8 cellular contexts compared by ENCODE assay signal in the genomic region with DNA sequence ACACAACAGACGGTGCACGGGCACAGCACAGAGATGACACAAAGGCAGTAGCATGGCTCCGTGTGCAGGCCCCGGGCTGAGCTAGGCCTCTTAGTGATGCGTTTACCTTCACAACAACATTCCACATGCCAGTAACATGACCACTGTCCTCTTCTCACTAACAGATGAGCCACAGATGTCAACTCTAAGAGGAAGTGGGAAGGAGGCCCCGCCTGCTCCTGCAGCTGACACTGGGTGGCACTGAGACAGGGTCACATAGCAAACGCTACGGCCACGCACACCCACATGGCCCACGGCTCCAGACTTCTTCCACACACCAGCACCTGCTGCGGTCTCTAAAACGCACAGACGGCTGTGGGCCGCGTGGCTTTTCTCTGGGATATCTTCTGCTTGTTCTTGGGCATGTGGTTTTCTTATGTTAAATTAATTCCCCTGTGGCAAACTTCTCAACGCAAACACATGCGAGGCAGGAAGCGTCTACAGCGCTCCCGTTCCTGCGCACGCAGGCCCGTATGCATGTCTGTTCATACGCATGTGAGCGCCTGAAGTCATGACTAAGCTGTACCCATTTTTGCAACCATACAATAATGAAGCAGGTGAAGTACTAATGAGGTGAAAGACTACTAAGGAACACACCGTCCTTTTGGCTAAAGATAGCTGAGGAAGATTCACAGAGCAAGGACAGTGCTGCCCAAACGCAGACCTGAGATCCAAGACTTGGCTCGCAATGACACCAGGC. TPM values are rescaled to one million over a fixed set of nuclear protein-coding genes. Genes with fewer than 3 reads are reported as not detected.
DNase-seq lines count a peak whose midpoint lies in the region; ATAC-seq lines count a peak whose summit lies in the region.

No MANE protein-coding gene starts in this region.

- no peaks in the 10 kb centered on the region for H3K9me3 Mint-ChIP-seq in activated naive CD4-positive, alpha-beta T cell treated with anti-CD3 and anti-CD28 coated beads, Interleukin-2, amount 50 U/mL, for 24 hours

- no peak overlapping the region for H3K4me3 ChIP-seq in rectal smooth muscle tissue (ENCODE audit: low read length)

- H3K27me3 Mint-ChIP-seq in activated naive CD4-positive, alpha-beta T cell treated with anti-CD3 and anti-CD28 coated beads, Interleukin-2, amount 50 U/mL, for 24 hours, result no peaks in the 10 kb centered on the region

- no peaks in the 10 kb centered on the region for H3K36me3 Mint-ChIP-seq in activated naive CD4-positive, alpha-beta T cell treated with anti-CD3 and anti-CD28 coated beads, Interleukin-2, amount 50 U/mL, for 24 hours

- H3K4me3 Mint-ChIP-seq in activated naive CD4-positive, alpha-beta T cell treated with anti-CD3 and anti-CD28 coated beads, Interleukin-2, amount 50 U/mL, for 24 hours, result peak overlapping the region; percentile 61

- no peak for ATAC-seq in GM19023 (IDR thresholded peaks at IDR 0.05; ENCODE audit: unreplicated experiment)

- H3K4me1 Mint-ChIP-seq in activated naive CD4-positive, alpha-beta T cell treated with anti-CD3 and anti-CD28 coated beads, Interleukin-2, amount 50 U/mL, for 24 hours, result peaks cover 26% of the 10 kb centered on the region

- H3K36me3 ChIP-seq in rectal smooth muscle tissue (ENCODE audit: control insufficient read depth, insufficient read depth, low read length), result peaks cover 57% of the 10 kb centered on the region

- no peaks in the 10 kb centered on the region for H3K27me3 ChIP-seq in rectal smooth muscle tissue (ENCODE audit: control insufficient read depth, insufficient read depth, low read length)

- peak overlapping the region; percentile 59 for H3K27ac ChIP-seq in rectal smooth muscle tissue (ENCODE audit: low read depth, low read length)

- H3K9ac ChIP-seq in rectal smooth muscle tissue (ENCODE audit: low read length), result no peak overlapping the region

- H3K27ac Mint-ChIP-seq in activated naive CD4-positive, alpha-beta T cell treated with anti-CD3 and anti-CD28 coated beads, Interleukin-2, amount 50 U/mL, for 24 hours, result peak overlapping the region; percentile 81

- H3K4me1 ChIP-seq in rectal smooth muscle tissue (ENCODE audit: control insufficient read depth, insufficient read depth, low read length), result peaks cover 10% of the 10 kb centered on the region

- peak; percentile 47 for DNase-seq in activated CD4-positive, alpha-beta T cell treated with anti-CD3 and anti-CD28 coated beads for 48 hours
- no peak for DNase-seq in activated CD4-positive, alpha-beta T cell treated with anti-CD3 and anti-CD28 coated beads for 4 hours
- DNase-seq in M059J (ENCODE audit: low read depth), result peak; percentile 11
- DNase-seq in NCI-H446 treated with DMSO at 0.1 percent for 48 hours (lab: John Stamatoyannopoulos, UW), result no peak
- no peak for DNase-seq in cerebellar nuclear complex (lab: John Stamatoyannopoulos, UW)

RNA-seq across cellular contexts. Expression of a gene that starts 26.8 kb away (rescaled TPM):
- not detected in 2 replicates for total RNA-seq in M059J (2014; rRNA removed; shearing (Covaris generic))

Comparison
In these comparisons a context has a peak if more than half of its experiments do, and no peak if none do; other contexts are left out.
1. DNase-seq: peak in activated CD4-positive, alpha-beta T cell treated with anti-CD3 and anti-CD28 coated beads for 48 hours (single experiment) and M059J (single experiment); none in activated CD4-positive, alpha-beta T cell treated with anti-CD3 and anti-CD28 coated beads for 4 hours (0 of 2), NCI-H446 treated with DMSO at 0.1 percent for 48 hours (single experiment) and cerebellar nuclear complex (0 of 2).